ENCODE assay signal across 8 cellular contexts in genomic region chr20:610130-611046, GRCh38. TPM values are rescaled to one million over a fixed set of nuclear protein-coding genes. Genes with fewer than 3 reads are reported as not detected.
DNase-seq lines count a peak whose midpoint lies in the region; ATAC-seq and TF ChIP-seq lines count a peak whose summit lies in the region.

Gene TCF15, minus strand, starts transcription at chr20:610309. Its CDS starts 72 bp downstream, at chr20:610237.

- DNase-seq in GM23248 (peak; percentile 19), RPMI8226 (peak; percentile 74), fibroblast of pulmonary artery (ENCODE audit: low read depth) (peak; percentile 11), trophoblast cell (no peak), mucosa of descending colon (no peak), SKM-1 treated with dmso at 0.1 percent for 144 hours (lab: John Stamatoyannopoulos, UW; ENCODE audit: unreplicated experiment) (no peak)

- H2BK12ac ChIP-seq in trophoblast cell (ENCODE audit: low read length) = no peak within 1 kb of the TSS

- no peak within 1 kb of the TSS for H4K91ac ChIP-seq in trophoblast cell (ENCODE audit: low read depth, low read length)

- no peak within 1 kb of the TSS for H2AK5ac ChIP-seq in trophoblast cell (ENCODE audit: low read length)

- intact Hi-C loops in mucosa of descending colon (cut with DNase I, micrococcal nuclease) = no loop called here

- no peak for ATAC-seq in mucosa of descending colon
- ATAC-seq in GM21825 (IDR thresholded peaks at IDR 0.05; ENCODE audit: unreplicated experiment) = no peak
- ATAC-seq in GM18868 (IDR thresholded peaks at IDR 0.05; ENCODE audit: unreplicated experiment) = no peak

- H3K9me3 ChIP-seq in GM23248 (ENCODE audit: low read depth) (no peaks in the 10 kb centered on the region), trophoblast cell (ENCODE audit: insufficient read depth, low read depth, low read length) (peaks cover 2% of the 10 kb centered on the region), mucosa of descending colon (no peaks in the 10 kb centered on the region)

- in situ Hi-C loops in GM23248 (cut with MboI) = no loop called here

- no peak within 1 kb of the TSS for H3K27ac ChIP-seq in GM23248
- no peak within 1 kb of the TSS for H3K27ac ChIP-seq in trophoblast cell (ENCODE audit: low read depth, low read length)

- H3K9me2 ChIP-seq in GM23248 (ENCODE audit: insufficient read depth) = no peaks in the 10 kb centered on the region

- H3K18ac ChIP-seq in trophoblast cell (ENCODE audit: low read length) = no peak within 1 kb of the TSS

- no peaks in the 10 kb centered on the region for H4K20me1 ChIP-seq in GM23248 (ENCODE audit: insufficient read depth)

- H3K14ac ChIP-seq in trophoblast cell (ENCODE audit: low read length) = no peak within 1 kb of the TSS

- no peak within 1 kb of the TSS for H3K4ac ChIP-seq in trophoblast cell (ENCODE audit: low read depth, low read length)

- H4K8ac ChIP-seq in trophoblast cell (ENCODE audit: low read depth, low read length) = no peak within 1 kb of the TSS

- H2AFZ ChIP-seq in GM23248 = 0 out of 2 replicates have a peak within 1 kb of the TSS, but pooled peaks have one; percentile 30
- no peak within 1 kb of the TSS for H2AFZ ChIP-seq in trophoblast cell (ENCODE audit: insufficient read depth, low read length, poor library complexity)

- H3K4me3 ChIP-seq in GM23248 (no peak within 1 kb of the TSS), fibroblast of pulmonary artery (replicated peaks; ENCODE audit: low read depth, low read length) (no peak within 1 kb of the TSS), trophoblast cell (ENCODE audit: low read depth, low read length) (peak within 1 kb of the TSS; percentile 67), mucosa of descending colon (no peak within 1 kb of the TSS)

- H3K36me3 ChIP-seq in GM23248 (ENCODE audit: low read depth) (no peaks in the 10 kb centered on the region), trophoblast cell (ENCODE audit: control insufficient read depth in 1 of 2, insufficient read depth in 2 of 2, low read length in 2 of 2) (no peaks in the 10 kb centered on the region), mucosa of descending colon (ENCODE audit: low read depth) (no peaks in the 10 kb centered on the region)

- 12 to 17% methylated on average over 49 to 69 of the region's 84 CpGs for WGBS in GM23248 (ENCODE audit: low coverage in 1 of 2, low lambda C conversion rate in 2 of 2, missing lambda C conversion rate in 2 of 2), 2 experiments
- WGBS in trophoblast cell (ENCODE audit: extremely low coverage, insufficient coverage, insufficient read length) = no CpG with 5 or more reads among the region's 84 CpGs

- peaks cover 55% of the 10 kb centered on the region for H3K27me3 ChIP-seq in GM23248 (replicated peaks; ENCODE audit: insufficient read depth)
- peaks cover 25% of the 10 kb centered on the region for H3K27me3 ChIP-seq in trophoblast cell (ENCODE audit: insufficient read depth, low read length)

- H2BK120ac ChIP-seq in trophoblast cell (ENCODE audit: insufficient read depth, low read length, poor library complexity) = no peak within 1 kb of the TSS

- H3K4me2 ChIP-seq in GM23248 (ENCODE audit: unreplicated experiment) (no peak within 1 kb of the TSS), trophoblast cell (ENCODE audit: low read length) (peak within 1 kb of the TSS; percentile 62)

- no peak for TF ChIP-seq CTCF in fibroblast of pulmonary artery (IDR thresholded peaks at IDR 0.05; ENCODE audit: low read length, missing control alignments)
- no peak for TF ChIP-seq CTCF in mucosa of descending colon (IDR thresholded peaks at IDR 0.05)

- H3K79me2 ChIP-seq in GM23248 (ENCODE audit: insufficient read depth) = no peaks in the 10 kb centered on the region
- H3K79me2 ChIP-seq in trophoblast cell (ENCODE audit: control insufficient read depth, insufficient read depth, low read length, poor library complexity) = no peaks in the 10 kb centered on the region

- no peak within 1 kb of the TSS for H3K23ac ChIP-seq in trophoblast cell (ENCODE audit: low read length)

- peaks cover 1% of the 10 kb centered on the region for H3K79me1 ChIP-seq in trophoblast cell (ENCODE audit: low read length)

- H3K9ac ChIP-seq in GM23248 = no peak within 1 kb of the TSS
- no peak within 1 kb of the TSS for H3K9ac ChIP-seq in trophoblast cell (ENCODE audit: low read length)

- no peak within 1 kb of the TSS for H4K12ac ChIP-seq in trophoblast cell (ENCODE audit: low read depth, low read length)

- H3F3A ChIP-seq in GM23248 (ENCODE audit: insufficient read depth) = no peaks in the 10 kb centered on the region

- H2BK5ac ChIP-seq in trophoblast cell (ENCODE audit: low read depth, low read length, poor library complexity) = no peak within 1 kb of the TSS

- H3K4me1 ChIP-seq in GM23248 (ENCODE audit: insufficient read depth) = no peaks in the 10 kb centered on the region
- peaks cover 21 to 27% of the 10 kb centered on the region in 2 experiments for H3K4me1 ChIP-seq in trophoblast cell (ENCODE audit: control insufficient read depth in 1 of 2, insufficient read depth in 2 of 2, low read length in 2 of 2)
- H3K4me1 ChIP-seq in mucosa of descending colon (ENCODE audit: low read depth) = no peaks in the 10 kb centered on the region

RNA-seq across cellular contexts. Expression of gene TCF15, which starts in this region (rescaled TPM):
- total RNA-seq in GM23248 (2014; rRNA removed; shearing (Covaris generic)) = not detected in 2 replicates
- polyA plus RNA-seq in GM23248 (2016; fragmentation: Nextera tagmentation; extraction: Ambion mirVana) = not detected in 2 replicates
- 1.1 and 1.3 TPM in 2 replicates for polyA plus RNA-seq in trophoblast cell (2013)
- total RNA-seq in mucosa of descending colon = under 1 TPM in 1 of 3 donors, not detected in 2; 0.82 TPM

Comparison
In these comparisons a context has a peak if more than half of its experiments do, and no peak if none do; other contexts are left out.
1. Peak in DNase-seq in GM23248; RNA of the gene not detected or under 1 TPM.
2. DNase-seq: peak in RPMI8226 (single experiment) and fibroblast of pulmonary artery (single experiment); none in trophoblast cell (0 of 2), mucosa of descending colon (0 of 3) and SKM-1 treated with dmso at 0.1 percent for 144 hours (single experiment).